8 cellular contexts compared by ENCODE assay signal in the genomic region with DNA sequence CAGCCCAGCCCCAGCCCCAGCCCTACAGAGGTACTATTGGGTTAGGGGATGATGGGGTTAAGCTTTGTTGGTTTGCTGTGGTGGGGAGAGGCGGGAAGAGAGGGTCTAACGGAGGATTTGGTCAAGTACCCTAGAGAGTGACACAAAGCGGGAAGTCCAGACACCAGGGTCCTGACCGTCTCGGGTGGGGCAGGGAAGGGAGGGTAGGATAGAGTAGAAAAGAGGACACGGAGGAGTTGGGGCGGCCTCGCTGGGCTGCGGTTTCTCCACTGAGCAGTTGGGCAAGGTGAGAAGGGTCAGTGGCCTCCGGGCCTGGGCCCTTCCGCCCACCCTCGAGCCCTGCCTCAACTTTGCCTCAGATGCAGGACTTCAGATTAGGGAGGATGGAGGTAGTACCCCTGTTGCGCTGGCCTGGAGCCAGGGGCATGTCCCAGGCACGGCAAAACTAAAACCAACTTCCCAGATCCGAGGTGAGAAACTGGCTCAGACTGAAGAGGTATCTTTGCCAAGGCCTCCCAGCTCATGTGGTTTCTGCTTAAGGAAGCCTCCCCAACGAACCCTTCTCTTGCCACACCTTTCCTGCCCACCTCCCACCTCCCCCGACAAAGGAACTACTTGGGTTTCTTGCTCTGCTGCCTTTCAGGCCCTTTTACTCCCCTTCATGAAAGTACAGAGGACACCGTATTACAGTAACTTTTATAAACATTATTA. TPM values are rescaled to one million over a fixed set of nuclear protein-coding genes. Genes with fewer than 3 reads are reported as not detected.
DNase-seq lines count a peak whose midpoint lies in the region; ATAC-seq, FAIRE-seq and TF ChIP-seq lines count a peak whose summit lies in the region.

No MANE protein-coding gene starts in this region.

- H2BK20ac ChIP-seq in H1 (ENCODE audit: low read length) = no peak overlapping the region

- in situ Hi-C loops in GM13977 (cut with MboI; ENCODE audit: low pct_unique_long_range_greater_than_20kb, low sequenced_read_pairs, unreplicated experiment) = no loop called here

- no peak overlapping the region for H2BK120ac ChIP-seq in H1 (replicated peaks; ENCODE audit: low read depth, low read length)

- peaks cover 0 to 5% of the 10 kb centered on the region in 2 experiments for H4K20me1 ChIP-seq in H1 (replicated peaks in 1 of 2; ENCODE audit: control insufficient read depth in 1 of 2, insufficient read depth in 2 of 2, low read length in 2 of 2)

- H3K18ac ChIP-seq in H1 (ENCODE audit: extremely low read depth, low read length) = 0 out of 2 replicates have a peak overlapping the region, but pooled peaks have one; percentile 26

- H3K27ac Mint-ChIP-seq in activated CD4-positive, alpha-beta T cell treated with anti-CD3 and anti-CD28 coated beads for 36 hours = peak overlapping the region; percentile 98
- peak overlapping the region; percentile 90 to 99 (median 99) for H3K27ac Mint-ChIP-seq in naive thymus-derived CD4-positive, alpha-beta T cell

- H4K5ac ChIP-seq in H1 (ENCODE audit: insufficient read length, low read depth, low read length) = no peak overlapping the region

- peak overlapping the region; percentile 49; the same call in 1 of the 2 replicates for H3K27ac ChIP-seq in H1 (ENCODE audit: low read depth, low read length)
- peak overlapping the region; percentile 90 for H3K27ac ChIP-seq in naive thymus-derived CD4-positive, alpha-beta T cell (ENCODE audit: low read depth, low read length)

- peaks cover 0 to 7% (median under 1%) of the 10 kb centered on the region in 4 experiments; a peak in 3 of 7 replicates for H3K4me1 ChIP-seq in H1 (replicated peaks in 1 of 4; ENCODE audit: control insufficient read depth in 3 of 4, insufficient read depth in 4 of 4, low read length in 3 of 4)
- peaks cover 41 to 45% of the 10 kb centered on the region in 2 donors for H3K4me1 ChIP-seq in naive thymus-derived CD4-positive, alpha-beta T cell (ENCODE audit: control insufficient read depth in 2 of 2, insufficient read depth in 2 of 2, low read length in 2 of 2)

- H4K8ac ChIP-seq in H1 (ENCODE audit: extremely low read depth, insufficient read depth, low read length) = peak overlapping the region; percentile 81

- peaks cover 0 to 14% of the 10 kb centered on the region in 2 experiments; a peak in 2 of 4 replicates for H3K79me2 ChIP-seq in H1 (ENCODE audit: control insufficient read depth in 1 of 2, insufficient read depth in 2 of 2, low read length in 2 of 2)

- H3K9ac ChIP-seq in H1 (replicated peaks in 1 of 4; ENCODE audit: extremely low read depth in 1 of 4, low read depth in 3 of 4, low read length in 3 of 4) = peak overlapping the region; percentile 55 to 79 (median 68)

- peaks cover 0 to 6% (median 1%) of the 10 kb centered on the region in 4 experiments; a peak in 1 of 7 replicates for H3K27me3 ChIP-seq in H1 (replicated peaks in 1 of 4; ENCODE audit: control insufficient read depth in 3 of 4, extremely low read depth in 1 of 4, insufficient read depth in 3 of 4, low read length in 3 of 4)
- H3K27me3 ChIP-seq in naive thymus-derived CD4-positive, alpha-beta T cell (ENCODE audit: control insufficient read depth in 2 of 2, insufficient read depth in 2 of 2, low read length in 2 of 2) = no peaks in the 10 kb centered on the region

- H3K14ac ChIP-seq in H1 (ENCODE audit: insufficient read length) = no peak overlapping the region

- no peak overlapping the region for H2BK12ac ChIP-seq in H1 (ENCODE audit: low read depth, low read length)

- no peak overlapping the region for H3K56ac ChIP-seq in H1 (replicated peaks; ENCODE audit: insufficient read length, low read depth, low read length)

- no peak for TF ChIP-seq EP300 in H1 (IDR thresholded peaks at IDR 0.05; ENCODE audit: borderline replicate concordance in 1 of 2, low read depth in 2 of 2, low read length in 2 of 2)

- TF ChIP-seq CTCF in H1 (IDR thresholded peaks at IDR 0.05; ENCODE audit: control extremely low read depth in 1 of 3, insufficient read depth in 1 of 3, low read depth in 1 of 3, low read length in 3 of 3) (no peak), GM13977 (IDR thresholded peaks at IDR 0.05; ENCODE audit: extremely low read depth, insufficient read depth, missing control alignments) (no peak)

- no peak for TF ChIP-seq RAD21 in H1 (IDR thresholded peaks at IDR 0.05 in 1 of 2, conservative IDR thresholded peaks at IDR 0.05 in 1 of 2; ENCODE audit: low read depth in 2 of 2, low read length in 2 of 2)

- H2AK5ac ChIP-seq in H1 (ENCODE audit: low read depth, low read length) = no peak overlapping the region

- WGBS in H1 (ENCODE audit: extremely low coverage in 1 of 2, insufficient coverage in 1 of 2, insufficient read length in 1 of 2, insufficient replicate concordance in 2 of 2, low coverage in 1 of 2, low lambda C conversion rate in 2 of 2, missing lambda C conversion rate in 1 of 2), 2 experiments = 14% methylated on average over 17 of the region's 18 CpGs; no CpG with 5 or more reads in 1 of the 2 experiments

- H2BK5ac ChIP-seq in H1 (ENCODE audit: low read depth, low read length) = 0 out of 2 replicates have a peak overlapping the region, but pooled peaks have one; percentile 20

- no peaks in the 10 kb centered on the region for H3K9me3 ChIP-seq in H1 (ENCODE audit: insufficient read depth in 2 of 2, low read depth in 1 of 2, low read length in 1 of 2)
- H3K9me3 ChIP-seq in naive thymus-derived CD4-positive, alpha-beta T cell (ENCODE audit: control insufficient read depth in 2 of 3, low read length in 3 of 3) = no peaks in the 10 kb centered on the region

- peak; percentile 39 for DNase-seq in activated CD4-positive, alpha-beta T cell treated with anti-CD3 and anti-CD28 coated beads for 36 hours
- DNase-seq in activated CD4-positive, alpha-beta T cell treated with anti-CD3 and anti-CD28 coated beads, Interleukin-2, amount 50 U/mL, for 4 hours = no peak
- DNase-seq in RPMI8226 = peak; percentile 77
- DNase-seq in H1 (ENCODE audit: low read depth in 1 of 2, low spot score in 2 of 2) = no peak
- DNase-seq in naive thymus-derived CD4-positive, alpha-beta T cell = peak in 4 of 9 donors; percentile 15 to 26 (median 24)
- no peak for DNase-seq in GM13977 (ENCODE audit: low spot score)
- DNase-seq in HCEC 1CT = no peak

- ATAC-seq in activated CD4-positive, alpha-beta T cell treated with anti-CD3 and anti-CD28 coated beads for 36 hours = no peak
- no peak for ATAC-seq in naive thymus-derived CD4-positive, alpha-beta T cell
- no peak for ATAC-seq in HG02763 (IDR thresholded peaks at IDR 0.05; ENCODE audit: unreplicated experiment)

- no peak for FAIRE-seq in H1 (lab: Jason Lieb, UNC)

- no peak overlapping the region for H2AFZ ChIP-seq in H1 (ENCODE audit: low read length)

- peak overlapping the region; percentile 74 to 90 (median 84) for H3K4me3 ChIP-seq in H1 (ENCODE audit: extremely low read depth in 1 of 4, insufficient read depth in 2 of 4, low read depth in 3 of 4, low read length in 4 of 4)
- peak overlapping the region; percentile 68 for H3K4me3 ChIP-seq in naive thymus-derived CD4-positive, alpha-beta T cell (ENCODE audit: low read length)

- CTCF ChIA-PET in activated CD4-positive, alpha-beta T cell treated with anti-CD3 and anti-CD28 coated beads for 36 hours (lab: Charles Lee) = interaction anchor here (0.8 to 6.1 kb wide), 7 partner anchors 11 to 54 kb away, joined by 3 to 54 read pairs (median 11); no protein-coding TSS in a partner anchor
- CTCF ChIA-PET in H1 (lab: Charles Lee; ENCODE audit: partially characterized antibody) = interaction anchor here (0.9 to 11.4 kb wide), 15 partner anchors 8 to 346 kb away, joined by 3 to 167 read pairs (median 6); no protein-coding TSS in a partner anchor
- CTCF ChIA-PET in naive thymus-derived CD4-positive, alpha-beta T cell (lab: Charles Lee) = interaction anchor here (0.7 to 2.1 kb wide), 10 partner anchors 8 to 65 kb away, joined by 3 to 13 read pairs (median 6); no protein-coding TSS in a partner anchor

- peaks cover 11% of the 10 kb centered on the region; the same call in 1 of the 2 replicates for H3K23me2 ChIP-seq in H1 (ENCODE audit: low read depth, low read length)

- H3K9me3 Mint-ChIP-seq in activated CD4-positive, alpha-beta T cell treated with anti-CD3 and anti-CD28 coated beads for 36 hours (ENCODE audit: low read depth) = no peaks in the 10 kb centered on the region
- H3K9me3 Mint-ChIP-seq in naive thymus-derived CD4-positive, alpha-beta T cell = no peaks in the 10 kb centered on the region

- H3K79me1 ChIP-seq in H1 (ENCODE audit: low read depth, low read length) = no peaks in the 10 kb centered on the region

- H3K4ac ChIP-seq in H1 (replicated peaks; ENCODE audit: insufficient read length, low read depth, low read length) = no peak overlapping the region

- TF ChIP-seq POLR2A in H1 (IDR thresholded peaks at IDR 0.05; ENCODE audit: control extremely low read depth in 1 of 2, low read depth in 2 of 2, low read length in 2 of 2) = no peak

- intact Hi-C loops in activated CD4-positive, alpha-beta T cell treated with anti-CD3 and anti-CD28 coated beads for 36 hours (cut with DNase I, micrococcal nuclease) = loop anchor here (1.0 to 10.0 kb wide), 19 partner anchors 12 to 1760 kb away; a partner anchor contains a TSS
- intact Hi-C loops in naive thymus-derived CD4-positive, alpha-beta T cell (cut with micrococcal nuclease) = loop anchor here (1.0 to 10.0 kb wide), 11 partner anchors 22 to 1457 kb away; a partner anchor contains a TSS

- peaks cover 23% of the 10 kb centered on the region for H3K36me3 Mint-ChIP-seq in activated CD4-positive, alpha-beta T cell treated with anti-CD3 and anti-CD28 coated beads for 36 hours (ENCODE audit: low read depth)
- peaks cover 0 to 25% (median 8%) of the 10 kb centered on the region in 5 donors for H3K36me3 Mint-ChIP-seq in naive thymus-derived CD4-positive, alpha-beta T cell

- H3K23ac ChIP-seq in H1 (ENCODE audit: insufficient read length) = no peak overlapping the region

- peaks cover 67% of the 10 kb centered on the region for H3K4me1 Mint-ChIP-seq in activated CD4-positive, alpha-beta T cell treated with anti-CD3 and anti-CD28 coated beads for 36 hours
- H3K4me1 Mint-ChIP-seq in naive thymus-derived CD4-positive, alpha-beta T cell = peaks cover 43 to 82% (median 70%) of the 10 kb centered on the region in 7 donors

- H3K4me2 ChIP-seq in H1 (ENCODE audit: insufficient read depth in 1 of 2, low read depth in 2 of 2, low read length in 2 of 2) = peak overlapping the region; percentile 77 to 89

- no peaks in the 10 kb centered on the region for H3K27me3 Mint-ChIP-seq in activated CD4-positive, alpha-beta T cell treated with anti-CD3 and anti-CD28 coated beads for 36 hours
- H3K27me3 Mint-ChIP-seq in naive thymus-derived CD4-positive, alpha-beta T cell = no peaks in the 10 kb centered on the region

- H3K36me3 ChIP-seq in H1 (ENCODE audit: control insufficient read depth in 2 of 4, insufficient read depth in 4 of 4, low read length in 3 of 4) = peaks cover 3 to 11% (median 7%) of the 10 kb centered on the region in 4 experiments; a peak in 4 of 8 replicates
- peaks cover 0 to 22% (median 4%) of the 10 kb centered on the region in 3 experiments for H3K36me3 ChIP-seq in naive thymus-derived CD4-positive, alpha-beta T cell (ENCODE audit: control insufficient read depth in 2 of 3, insufficient read depth in 3 of 3, low read length in 3 of 3)

- no peak overlapping the region for H2BK15ac ChIP-seq in H1 (ENCODE audit: low read length)

- POLR2A ChIA-PET in activated CD4-positive, alpha-beta T cell treated with anti-CD3 and anti-CD28 coated beads for 36 hours (lab: Charles Lee) = interaction anchor here (1.0 to 1.8 kb wide), 4 partner anchors 12 to 466 kb away, joined by 3 to 7 read pairs (median 5); a partner anchor contains a TSS
- POLR2A ChIA-PET in H1 (lab: Charles Lee; ENCODE audit: partially characterized antibody) = interaction anchor here (0.7 to 1.5 kb wide), 3 partner anchors 12 to 59 kb away, joined by 3 read pairs; no protein-coding TSS in a partner anchor
- POLR2A ChIA-PET in naive thymus-derived CD4-positive, alpha-beta T cell (lab: Charles Lee) = interaction anchor here (0.8 to 4.4 kb wide), 7 partner anchors 11 to 30 kb away, joined by 3 to 62 read pairs (median 5); no protein-coding TSS in a partner anchor

- no peak overlapping the region for H4K91ac ChIP-seq in H1 (replicated peaks; ENCODE audit: insufficient read length, low read length)

- peak overlapping the region; percentile 91 for H3K4me3 Mint-ChIP-seq in activated CD4-positive, alpha-beta T cell treated with anti-CD3 and anti-CD28 coated beads for 36 hours
- H3K4me3 Mint-ChIP-seq in naive thymus-derived CD4-positive, alpha-beta T cell = peak overlapping the region; percentile 93 to 100 (median 98)

RNA-seq across cellular contexts. Expression of a gene that starts 0.6 kb away (rescaled TPM):
- 10 to 100 TPM; 72.6 to 75.4 TPM for total RNA-seq in activated CD4-positive, alpha-beta T cell treated with anti-CD3 and anti-CD28 coated beads for 36 hours
- total RNA-seq in H1 (2021; fragmentation: NEBNext Ultra II Directional; extraction: Animal tissue kit (Norgen Biotek cat#: 25700)) = 30.3 and 31.2 TPM in 2 replicates
- polyA plus RNA-seq in H1 (2011; rRNA removed) = 14.9 and 30.4 TPM in 2 replicates
- 12.2 TPM for polyA plus RNA-seq in H1 (2011; cell fraction: cytosol; rRNA removed)
- 26.0 TPM for polyA plus RNA-seq in H1 (2011; cell fraction: nucleus; rRNA removed)
- 25.9 to 33.8 TPM (median 31.4 TPM) in 4 replicates for polyA plus RNA-seq in H1 (2012, experiment 1 of 2)
- polyA plus RNA-seq in H1 (2012, experiment 2 of 2) = 33.5 TPM
- polyA plus RNA-seq in H1 (2013, experiment 1 of 2) = 25.2 TPM
- polyA plus RNA-seq in H1 (2013, experiment 2 of 2) = 25.0 TPM
- 12.2 and 13.9 TPM in 2 replicates for polyA minus RNA-seq in H1 (2011; rRNA and poly(A)+ RNA removed)
- polyA minus RNA-seq in H1 (2011; cell fraction: cytosol; rRNA and poly(A)+ RNA removed) = 35.0 TPM
- polyA minus RNA-seq in H1 (2011; cell fraction: nucleus; rRNA and poly(A)+ RNA removed) = 20.9 TPM
- 100 to 1,000 TPM in 1 of 5 experiments, 10 to 100 TPM in 4; 42.1 to 113 (median 64.8) TPM for total RNA-seq in naive thymus-derived CD4-positive, alpha-beta T cell
- 10 to 100 TPM; 18.1 to 34.3 TPM for polyA plus RNA-seq in naive thymus-derived CD4-positive, alpha-beta T cell

RNA-seq across cellular contexts. Expression of a gene that starts 3.0 kb away (rescaled TPM):
- 1 to 10 TPM; 6.3 to 7.1 TPM for total RNA-seq in activated CD4-positive, alpha-beta T cell treated with anti-CD3 and anti-CD28 coated beads for 36 hours
- 2.6 and 3.8 TPM in 2 replicates for total RNA-seq in H1 (2021; fragmentation: NEBNext Ultra II Directional; extraction: Animal tissue kit (Norgen Biotek cat#: 25700))
- polyA plus RNA-seq in H1 (2011; rRNA removed) = 3.2 and 6.4 TPM in 2 replicates
- polyA plus RNA-seq in H1 (2011; cell fraction: cytosol; rRNA removed) = 4.6 TPM
- polyA plus RNA-seq in H1 (2011; cell fraction: nucleus; rRNA removed) = 6.9 TPM
- 2.2 to 3.0 TPM (median 2.4 TPM) in 4 replicates for polyA plus RNA-seq in H1 (2012, experiment 1 of 2)
- polyA plus RNA-seq in H1 (2012, experiment 2 of 2) = 2.8 TPM
- 2.8 TPM for polyA plus RNA-seq in H1 (2013, experiment 1 of 2)
- 2.6 TPM for polyA plus RNA-seq in H1 (2013, experiment 2 of 2)
- polyA minus RNA-seq in H1 (2011; rRNA and poly(A)+ RNA removed) = 2.1 and 3.2 TPM in 2 replicates
- polyA minus RNA-seq in H1 (2011; cell fraction: cytosol; rRNA and poly(A)+ RNA removed) = 1.7 TPM
- 3.4 TPM for polyA minus RNA-seq in H1 (2011; cell fraction: nucleus; rRNA and poly(A)+ RNA removed)
- total RNA-seq in naive thymus-derived CD4-positive, alpha-beta T cell = 10 to 100 TPM in 3 of 5 experiments, 1 to 10 TPM in 2; 7.5 to 14.5 (median 12.3) TPM
- 10 to 100 TPM; 18.7 to 21.3 TPM for polyA plus RNA-seq in naive thymus-derived CD4-positive, alpha-beta T cell

Comparison
In these comparisons a context has a peak if more than half of its experiments do, and no peak if none do; other contexts are left out.
1. DNase-seq: peak in activated CD4-positive, alpha-beta T cell treated with anti-CD3 and anti-CD28 coated beads for 36 hours (single experiment) and RPMI8226 (single experiment); none in activated CD4-positive, alpha-beta T cell treated with anti-CD3 and anti-CD28 coated beads, Interleukin-2, amount 50 U/mL, for 4 hours (0 of 2), H1 (0 of 2), GM13977 (single experiment) and HCEC 1CT (single experiment).